ENCODE assay signal across 1 cellular context in the genomic region with DNA sequence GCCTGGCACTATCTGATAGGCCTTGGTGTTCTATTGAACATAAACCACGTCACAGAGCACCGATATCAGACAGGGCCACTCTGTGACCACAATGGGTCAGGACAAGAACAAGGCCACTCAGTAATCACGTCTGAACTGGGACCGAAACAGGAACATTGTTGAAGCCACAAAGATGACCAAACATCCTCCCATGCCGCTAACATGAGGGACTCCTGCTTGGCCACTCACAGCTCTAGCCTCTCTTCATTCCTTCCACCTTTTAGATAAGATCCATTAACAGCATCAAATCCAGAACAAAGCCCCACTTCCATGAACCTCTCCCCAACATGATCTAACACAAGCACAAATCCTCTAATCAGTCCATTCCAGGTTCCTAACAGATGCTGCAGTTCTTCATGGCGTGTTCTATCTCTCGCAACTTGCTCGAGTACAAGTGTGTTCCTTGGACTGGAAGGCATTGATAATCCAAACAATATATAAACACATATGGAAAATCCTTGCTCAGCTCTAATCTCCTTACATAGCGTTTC.
TF ChIP-seq lines count a peak whose summit lies in the region.

No MANE protein-coding gene starts in this region.

TF ChIP-seq in K562, 482 proteins besides CTCF, POLR2A, EP300 and RAD21 (continued from another document and continues in another):
- TF ChIP-seq, protein P1, sequence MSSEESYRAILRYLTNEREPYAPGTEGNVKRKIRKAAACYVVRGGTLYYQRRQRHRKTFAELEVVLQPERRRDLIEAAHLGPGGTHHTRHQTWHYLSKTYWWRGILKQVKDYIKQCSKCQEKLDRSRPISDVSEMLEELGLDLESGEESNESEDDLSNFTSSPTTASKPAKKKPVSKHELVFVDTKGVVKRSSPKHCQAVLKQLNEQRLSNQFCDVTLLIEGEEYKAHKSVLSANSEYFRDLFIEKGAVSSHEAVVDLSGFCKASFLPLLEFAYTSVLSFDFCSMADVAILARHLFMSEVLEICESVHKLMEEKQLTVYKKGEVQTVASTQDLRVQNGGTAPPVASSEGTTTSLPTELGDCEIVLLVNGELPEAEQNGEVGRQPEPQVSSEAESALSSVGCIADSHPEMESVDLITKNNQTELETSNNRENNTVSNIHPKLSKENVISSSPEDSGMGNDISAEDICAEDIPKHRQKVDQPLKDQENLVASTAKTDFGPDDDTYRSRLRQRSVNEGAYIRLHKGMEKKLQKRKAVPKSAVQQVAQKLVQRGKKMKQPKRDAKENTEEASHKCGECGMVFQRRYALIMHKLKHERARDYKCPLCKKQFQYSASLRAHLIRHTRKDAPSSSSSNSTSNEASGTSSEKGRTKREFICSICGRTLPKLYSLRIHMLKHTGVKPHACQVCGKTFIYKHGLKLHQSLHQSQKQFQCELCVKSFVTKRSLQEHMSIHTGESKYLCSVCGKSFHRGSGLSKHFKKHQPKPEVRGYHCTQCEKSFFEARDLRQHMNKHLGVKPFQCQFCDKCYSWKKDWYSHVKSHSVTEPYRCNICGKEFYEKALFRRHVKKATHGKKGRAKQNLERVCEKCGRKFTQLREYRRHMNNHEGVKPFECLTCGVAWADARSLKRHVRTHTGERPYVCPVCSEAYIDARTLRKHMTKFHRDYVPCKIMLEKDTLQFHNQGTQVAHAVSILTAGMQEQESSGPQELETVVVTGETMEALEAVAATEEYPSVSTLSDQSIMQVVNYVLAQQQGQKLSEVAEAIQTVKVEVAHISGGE (CRISPR knock-in tag; IDR thresholded peaks at IDR 0.05), result peak in 1 of 3 experiments; percentile 58; a peak in 2 of 6 replicates
- TF ChIP-seq, protein P2, sequence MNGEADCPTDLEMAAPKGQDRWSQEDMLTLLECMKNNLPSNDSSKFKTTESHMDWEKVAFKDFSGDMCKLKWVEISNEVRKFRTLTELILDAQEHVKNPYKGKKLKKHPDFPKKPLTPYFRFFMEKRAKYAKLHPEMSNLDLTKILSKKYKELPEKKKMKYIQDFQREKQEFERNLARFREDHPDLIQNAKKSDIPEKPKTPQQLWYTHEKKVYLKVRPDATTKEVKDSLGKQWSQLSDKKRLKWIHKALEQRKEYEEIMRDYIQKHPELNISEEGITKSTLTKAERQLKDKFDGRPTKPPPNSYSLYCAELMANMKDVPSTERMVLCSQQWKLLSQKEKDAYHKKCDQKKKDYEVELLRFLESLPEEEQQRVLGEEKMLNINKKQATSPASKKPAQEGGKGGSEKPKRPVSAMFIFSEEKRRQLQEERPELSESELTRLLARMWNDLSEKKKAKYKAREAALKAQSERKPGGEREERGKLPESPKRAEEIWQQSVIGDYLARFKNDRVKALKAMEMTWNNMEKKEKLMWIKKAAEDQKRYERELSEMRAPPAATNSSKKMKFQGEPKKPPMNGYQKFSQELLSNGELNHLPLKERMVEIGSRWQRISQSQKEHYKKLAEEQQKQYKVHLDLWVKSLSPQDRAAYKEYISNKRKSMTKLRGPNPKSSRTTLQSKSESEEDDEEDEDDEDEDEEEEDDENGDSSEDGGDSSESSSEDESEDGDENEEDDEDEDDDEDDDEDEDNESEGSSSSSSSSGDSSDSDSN (IDR thresholded peaks at IDR 0.05; ENCODE audit: borderline replicate concordance in 1 of 2, low read depth in 2 of 2, low read length in 2 of 2), result no peak
- TF ChIP-seq NBN (IDR thresholded peaks at IDR 0.05; ENCODE audit: low read depth) (no peak), RBM39 (optimal IDR thresholded peaks at IDR 0.05; ENCODE audit: low read depth, low read length) (no peak), CCNT2 (IDR thresholded peaks at IDR 0.05; ENCODE audit: borderline replicate concordance, extremely low read depth, insufficient read length, low read depth, low read length) (no peak), HIVEP1 (CRISPR knock-in tag; IDR thresholded peaks at IDR 0.05) (no peak), EZH2 (IDR thresholded peaks at IDR 0.05; ENCODE audit: borderline replicate concordance, low read depth, low read length) (no peak), ATF1 (CRISPR knock-in tag; IDR thresholded peaks at IDR 0.05) (no peak), ATF1 (tag; IDR thresholded peaks at IDR 0.05) (no peak), GTF2E2 (tag; IDR thresholded peaks at IDR 0.05) (no peak), KLF13 (tag; IDR thresholded peaks at IDR 0.05; ENCODE audit: borderline replicate concordance, low read depth) (no peak), MIER1 (IDR thresholded peaks at IDR 0.05; ENCODE audit: low read depth) (no peak), ETV1 (tag; conservative IDR thresholded peaks at IDR 0.05; ENCODE audit: low read depth) (no peak), DMBX1 (CRISPR knock-in tag; IDR thresholded peaks at IDR 0.05; ENCODE audit: borderline replicate concordance) (peak; percentile 71), FUS (optimal IDR thresholded peaks at IDR 0.05; ENCODE audit: low read depth, low read length) (no peak), ZNF24 (IDR thresholded peaks at IDR 0.05) (no peak), PRMT5 (CRISPR knock-in tag; IDR thresholded peaks at IDR 0.05) (no peak), PTTG1 (tag; IDR thresholded peaks at IDR 0.05; ENCODE audit: low read depth) (no peak), DPF2 (IDR thresholded peaks at IDR 0.05) (peak; percentile 52; the same call in 1 of the 2 replicates), FOXM1 (IDR thresholded peaks at IDR 0.05; ENCODE audit: low read depth) (peak; percentile 40; the same call in 1 of the 2 replicates), FOXM1 (CRISPR knock-in tag; IDR thresholded peaks at IDR 0.05; ENCODE audit: low read depth) (no peak), MEIS2 (IDR thresholded peaks at IDR 0.05; ENCODE audit: partially characterized antibody) (no peak), ZNF507 (tag; conservative IDR thresholded peaks at IDR 0.05) (no peak), POLR2AphosphoS5 (IDR thresholded peaks at IDR 0.05; ENCODE audit: control insufficient read depth, insufficient read depth, low read depth, low read length) (peak; percentile 84), ZNF77 (CRISPR knock-in tag; IDR thresholded peaks at IDR 0.05) (no peak), CBFA2T3 (IDR thresholded peaks at IDR 0.05) (peak; percentile 94), CEBPG (CRISPR knock-in tag; IDR thresholded peaks at IDR 0.05) (no peak; the same call in 1 of the 2 replicates), CEBPG (tag; conservative IDR thresholded peaks at IDR 0.05 in 1 of 2, IDR thresholded peaks at IDR 0.05 in 1 of 2) (no peak), ZSCAN32 (CRISPR knock-in tag; IDR thresholded peaks at IDR 0.05) (no peak), SREBF2 (CRISPR knock-in tag; IDR thresholded peaks at IDR 0.05) (no peak), TBP (optimal IDR thresholded peaks at IDR 0.05; ENCODE audit: low read depth, low read length) (no peak), TCF7 (IDR thresholded peaks at IDR 0.05; ENCODE audit: borderline replicate concordance) (no peak)
- TF ChIP-seq, protein P3, sequence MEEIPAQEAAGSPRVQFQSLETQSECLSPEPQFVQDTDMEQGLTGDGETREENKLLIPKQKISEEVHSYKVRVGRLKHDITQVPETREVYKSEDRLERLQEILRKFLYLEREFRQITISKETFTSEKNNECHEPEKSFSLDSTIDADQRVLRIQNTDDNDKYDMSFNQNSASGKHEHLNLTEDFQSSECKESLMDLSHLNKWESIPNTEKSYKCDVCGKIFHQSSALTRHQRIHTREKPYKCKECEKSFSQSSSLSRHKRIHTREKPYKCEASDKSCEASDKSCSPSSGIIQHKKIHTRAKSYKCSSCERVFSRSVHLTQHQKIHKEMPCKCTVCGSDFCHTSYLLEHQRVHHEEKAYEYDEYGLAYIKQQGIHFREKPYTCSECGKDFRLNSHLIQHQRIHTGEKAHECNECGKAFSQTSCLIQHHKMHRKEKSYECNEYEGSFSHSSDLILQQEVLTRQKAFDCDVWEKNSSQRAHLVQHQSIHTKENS (CRISPR knock-in tag; IDR thresholded peaks at IDR 0.05), result no peak
- TF ChIP-seq, protein P4, sequence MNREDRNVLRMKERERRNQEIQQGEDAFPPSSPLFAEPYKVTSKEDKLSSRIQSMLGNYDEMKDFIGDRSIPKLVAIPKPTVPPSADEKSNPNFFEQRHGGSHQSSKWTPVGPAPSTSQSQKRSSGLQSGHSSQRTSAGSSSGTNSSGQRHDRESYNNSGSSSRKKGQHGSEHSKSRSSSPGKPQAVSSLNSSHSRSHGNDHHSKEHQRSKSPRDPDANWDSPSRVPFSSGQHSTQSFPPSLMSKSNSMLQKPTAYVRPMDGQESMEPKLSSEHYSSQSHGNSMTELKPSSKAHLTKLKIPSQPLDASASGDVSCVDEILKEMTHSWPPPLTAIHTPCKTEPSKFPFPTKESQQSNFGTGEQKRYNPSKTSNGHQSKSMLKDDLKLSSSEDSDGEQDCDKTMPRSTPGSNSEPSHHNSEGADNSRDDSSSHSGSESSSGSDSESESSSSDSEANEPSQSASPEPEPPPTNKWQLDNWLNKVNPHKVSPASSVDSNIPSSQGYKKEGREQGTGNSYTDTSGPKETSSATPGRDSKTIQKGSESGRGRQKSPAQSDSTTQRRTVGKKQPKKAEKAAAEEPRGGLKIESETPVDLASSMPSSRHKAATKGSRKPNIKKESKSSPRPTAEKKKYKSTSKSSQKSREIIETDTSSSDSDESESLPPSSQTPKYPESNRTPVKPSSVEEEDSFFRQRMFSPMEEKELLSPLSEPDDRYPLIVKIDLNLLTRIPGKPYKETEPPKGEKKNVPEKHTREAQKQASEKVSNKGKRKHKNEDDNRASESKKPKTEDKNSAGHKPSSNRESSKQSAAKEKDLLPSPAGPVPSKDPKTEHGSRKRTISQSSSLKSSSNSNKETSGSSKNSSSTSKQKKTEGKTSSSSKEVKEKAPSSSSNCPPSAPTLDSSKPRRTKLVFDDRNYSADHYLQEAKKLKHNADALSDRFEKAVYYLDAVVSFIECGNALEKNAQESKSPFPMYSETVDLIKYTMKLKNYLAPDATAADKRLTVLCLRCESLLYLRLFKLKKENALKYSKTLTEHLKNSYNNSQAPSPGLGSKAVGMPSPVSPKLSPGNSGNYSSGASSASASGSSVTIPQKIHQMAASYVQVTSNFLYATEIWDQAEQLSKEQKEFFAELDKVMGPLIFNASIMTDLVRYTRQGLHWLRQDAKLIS (CRISPR knock-in tag; IDR thresholded peaks at IDR 0.05), result no peak
- TF ChIP-seq, protein P5, sequence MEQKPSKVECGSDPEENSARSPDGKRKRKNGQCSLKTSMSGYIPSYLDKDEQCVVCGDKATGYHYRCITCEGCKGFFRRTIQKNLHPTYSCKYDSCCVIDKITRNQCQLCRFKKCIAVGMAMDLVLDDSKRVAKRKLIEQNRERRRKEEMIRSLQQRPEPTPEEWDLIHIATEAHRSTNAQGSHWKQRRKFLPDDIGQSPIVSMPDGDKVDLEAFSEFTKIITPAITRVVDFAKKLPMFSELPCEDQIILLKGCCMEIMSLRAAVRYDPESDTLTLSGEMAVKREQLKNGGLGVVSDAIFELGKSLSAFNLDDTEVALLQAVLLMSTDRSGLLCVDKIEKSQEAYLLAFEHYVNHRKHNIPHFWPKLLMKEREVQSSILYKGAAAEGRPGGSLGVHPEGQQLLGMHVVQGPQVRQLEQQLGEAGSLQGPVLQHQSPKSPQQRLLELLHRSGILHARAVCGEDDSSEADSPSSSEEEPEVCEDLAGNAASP (IDR thresholded peaks at IDR 0.05), result no peak
- TF ChIP-seq, protein P6, sequence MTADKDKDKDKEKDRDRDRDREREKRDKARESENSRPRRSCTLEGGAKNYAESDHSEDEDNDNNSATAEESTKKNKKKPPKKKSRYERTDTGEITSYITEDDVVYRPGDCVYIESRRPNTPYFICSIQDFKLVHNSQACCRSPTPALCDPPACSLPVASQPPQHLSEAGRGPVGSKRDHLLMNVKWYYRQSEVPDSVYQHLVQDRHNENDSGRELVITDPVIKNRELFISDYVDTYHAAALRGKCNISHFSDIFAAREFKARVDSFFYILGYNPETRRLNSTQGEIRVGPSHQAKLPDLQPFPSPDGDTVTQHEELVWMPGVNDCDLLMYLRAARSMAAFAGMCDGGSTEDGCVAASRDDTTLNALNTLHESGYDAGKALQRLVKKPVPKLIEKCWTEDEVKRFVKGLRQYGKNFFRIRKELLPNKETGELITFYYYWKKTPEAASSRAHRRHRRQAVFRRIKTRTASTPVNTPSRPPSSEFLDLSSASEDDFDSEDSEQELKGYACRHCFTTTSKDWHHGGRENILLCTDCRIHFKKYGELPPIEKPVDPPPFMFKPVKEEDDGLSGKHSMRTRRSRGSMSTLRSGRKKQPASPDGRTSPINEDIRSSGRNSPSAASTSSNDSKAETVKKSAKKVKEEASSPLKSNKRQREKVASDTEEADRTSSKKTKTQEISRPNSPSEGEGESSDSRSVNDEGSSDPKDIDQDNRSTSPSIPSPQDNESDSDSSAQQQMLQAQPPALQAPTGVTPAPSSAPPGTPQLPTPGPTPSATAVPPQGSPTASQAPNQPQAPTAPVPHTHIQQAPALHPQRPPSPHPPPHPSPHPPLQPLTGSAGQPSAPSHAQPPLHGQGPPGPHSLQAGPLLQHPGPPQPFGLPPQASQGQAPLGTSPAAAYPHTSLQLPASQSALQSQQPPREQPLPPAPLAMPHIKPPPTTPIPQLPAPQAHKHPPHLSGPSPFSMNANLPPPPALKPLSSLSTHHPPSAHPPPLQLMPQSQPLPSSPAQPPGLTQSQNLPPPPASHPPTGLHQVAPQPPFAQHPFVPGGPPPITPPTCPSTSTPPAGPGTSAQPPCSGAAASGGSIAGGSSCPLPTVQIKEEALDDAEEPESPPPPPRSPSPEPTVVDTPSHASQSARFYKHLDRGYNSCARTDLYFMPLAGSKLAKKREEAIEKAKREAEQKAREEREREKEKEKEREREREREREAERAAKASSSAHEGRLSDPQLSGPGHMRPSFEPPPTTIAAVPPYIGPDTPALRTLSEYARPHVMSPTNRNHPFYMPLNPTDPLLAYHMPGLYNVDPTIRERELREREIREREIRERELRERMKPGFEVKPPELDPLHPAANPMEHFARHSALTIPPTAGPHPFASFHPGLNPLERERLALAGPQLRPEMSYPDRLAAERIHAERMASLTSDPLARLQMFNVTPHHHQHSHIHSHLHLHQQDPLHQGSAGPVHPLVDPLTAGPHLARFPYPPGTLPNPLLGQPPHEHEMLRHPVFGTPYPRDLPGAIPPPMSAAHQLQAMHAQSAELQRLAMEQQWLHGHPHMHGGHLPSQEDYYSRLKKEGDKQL (CRISPR knock-in tag; IDR thresholded peaks at IDR 0.05; ENCODE audit: borderline replicate concordance), result no peak
- TF ChIP-seq, protein P7, sequence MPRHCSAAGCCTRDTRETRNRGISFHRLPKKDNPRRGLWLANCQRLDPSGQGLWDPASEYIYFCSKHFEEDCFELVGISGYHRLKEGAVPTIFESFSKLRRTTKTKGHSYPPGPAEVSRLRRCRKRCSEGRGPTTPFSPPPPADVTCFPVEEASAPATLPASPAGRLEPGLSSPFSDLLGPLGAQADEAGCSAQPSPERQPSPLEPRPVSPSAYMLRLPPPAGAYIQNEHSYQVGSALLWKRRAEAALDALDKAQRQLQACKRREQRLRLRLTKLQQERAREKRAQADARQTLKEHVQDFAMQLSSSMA (CRISPR knock-in tag; IDR thresholded peaks at IDR 0.05), result no peak
- TF ChIP-seq, protein P8, sequence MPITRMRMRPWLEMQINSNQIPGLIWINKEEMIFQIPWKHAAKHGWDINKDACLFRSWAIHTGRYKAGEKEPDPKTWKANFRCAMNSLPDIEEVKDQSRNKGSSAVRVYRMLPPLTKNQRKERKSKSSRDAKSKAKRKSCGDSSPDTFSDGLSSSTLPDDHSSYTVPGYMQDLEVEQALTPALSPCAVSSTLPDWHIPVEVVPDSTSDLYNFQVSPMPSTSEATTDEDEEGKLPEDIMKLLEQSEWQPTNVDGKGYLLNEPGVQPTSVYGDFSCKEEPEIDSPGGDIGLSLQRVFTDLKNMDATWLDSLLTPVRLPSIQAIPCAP (CRISPR knock-in tag; IDR thresholded peaks at IDR 0.05; ENCODE audit: borderline replicate concordance), result no peak
- TF ChIP-seq, protein P9, sequence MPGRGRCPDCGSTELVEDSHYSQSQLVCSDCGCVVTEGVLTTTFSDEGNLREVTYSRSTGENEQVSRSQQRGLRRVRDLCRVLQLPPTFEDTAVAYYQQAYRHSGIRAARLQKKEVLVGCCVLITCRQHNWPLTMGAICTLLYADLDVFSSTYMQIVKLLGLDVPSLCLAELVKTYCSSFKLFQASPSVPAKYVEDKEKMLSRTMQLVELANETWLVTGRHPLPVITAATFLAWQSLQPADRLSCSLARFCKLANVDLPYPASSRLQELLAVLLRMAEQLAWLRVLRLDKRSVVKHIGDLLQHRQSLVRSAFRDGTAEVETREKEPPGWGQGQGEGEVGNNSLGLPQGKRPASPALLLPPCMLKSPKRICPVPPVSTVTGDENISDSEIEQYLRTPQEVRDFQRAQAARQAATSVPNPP (IDR thresholded peaks at IDR 0.05; ENCODE audit: borderline replicate concordance, insufficient read depth, insufficient read length), result no peak
